In genomic region chr3:16350041-16350952, GRCh38 we compare ENCODE assay signal across 12 cellular contexts.
DNase-seq lines count a peak whose midpoint lies in the region; ATAC-seq and TF ChIP-seq lines count a peak whose summit lies in the region.
"Had no signal": no experiment of that assay in that cellular context is flagged by ENCODE, and none has a peak within 500 bp of the region (broad histone marks: within the 10 kb centered on the region; RNA-seq: fewer than 3 reads in every experiment).

No MANE protein-coding gene starts in this region.

- H3K36me3 ChIP-seq in BE2C (no peaks in the 10 kb centered on the region), psoas muscle (ENCODE audit: insufficient read depth in 1 of 2, low read depth in 1 of 2) (peaks cover under 1 to 4% of the 10 kb centered on the region in 2 donors)

- intact Hi-C loops in activated CD8-positive, alpha-beta T cell treated with anti-CD3 and anti-CD28 coated beads for 36 hours (cut with micrococcal nuclease): no loop called here
- intact Hi-C loops in psoas muscle (cut with DNase I): no loop called here

- H3K4me3 ChIP-seq in BE2C (ENCODE audit: low read depth, low read length) (no peak overlapping the region), psoas muscle (no peak overlapping the region)
- H3K4me3 ChIP-seq: GM23338 had no signal

- POLR2A ChIA-PET in activated CD8-positive, alpha-beta T cell treated with anti-CD3 and anti-CD28 coated beads for 36 hours (lab: Charles Lee): interaction anchor here (2.1 kb wide), 1 partner anchor 14 kb away, joined by 6 read pairs; no protein-coding TSS in a partner anchor
- POLR2A ChIA-PET in activated CD8-positive, alpha-beta T cell treated with anti-CD3 and anti-CD28 coated beads, Interleukin-2, amount 10 ng/mL, durations not matched to agents 7 days and 5 days (lab: Charles Lee): interaction anchor here (0.7 kb wide), 1 partner anchor 104 kb away, joined by 3 read pairs; no protein-coding TSS in a partner anchor

- H3K4me1 ChIP-seq in BE2C (no peaks in the 10 kb centered on the region), psoas muscle (peaks cover 49% of the 10 kb centered on the region)
- H3K4me1 ChIP-seq: parathyroid adenoma had no signal

- CTCF ChIA-PET in activated CD8-positive, alpha-beta T cell treated with anti-CD3 and anti-CD28 coated beads for 36 hours (lab: Charles Lee): interaction anchor here (1.1 kb wide), 1 partner anchor 31 kb away, joined by 4 read pairs; no protein-coding TSS in a partner anchor
- CTCF ChIA-PET in activated CD8-positive, alpha-beta T cell treated with anti-CD3 and anti-CD28 coated beads, Interleukin-2, amount 10 ng/mL, durations not matched to agents 7 days and 5 days (lab: Charles Lee): no interaction called here

- ATAC-seq in activated CD8-positive, alpha-beta T cell treated with anti-CD3 and anti-CD28 coated beads for 36 hours: no peak
- no peak for ATAC-seq in activated CD8-positive, alpha-beta T cell treated with anti-CD3 and anti-CD28 coated beads, Interleukin-2, amount 10 ng/mL, durations not matched to agents 7 days and 5 days
- no peak for ATAC-seq in psoas muscle
- ATAC-seq: GM23338 had no signal

- H3K27me3 Mint-ChIP-seq in activated CD8-positive, alpha-beta T cell treated with anti-CD3 and anti-CD28 coated beads for 36 hours: no peaks in the 10 kb centered on the region
- no peaks in the 10 kb centered on the region for H3K27me3 Mint-ChIP-seq in activated CD8-positive, alpha-beta T cell treated with anti-CD3 and anti-CD28 coated beads, Interleukin-2, amount 10 ng/mL, durations not matched to agents 7 days and 5 days (ENCODE audit: low read depth)

- no peaks in the 10 kb centered on the region for H3K9me3 Mint-ChIP-seq in activated CD8-positive, alpha-beta T cell treated with anti-CD3 and anti-CD28 coated beads for 36 hours
- no peaks in the 10 kb centered on the region for H3K9me3 Mint-ChIP-seq in activated CD8-positive, alpha-beta T cell treated with anti-CD3 and anti-CD28 coated beads, Interleukin-2, amount 10 ng/mL, durations not matched to agents 7 days and 5 days (ENCODE audit: insufficient read depth)
- H3K9me3 Mint-ChIP-seq: GM23338 had no signal

- peaks cover 76% of the 10 kb centered on the region for H3K36me3 Mint-ChIP-seq in activated CD8-positive, alpha-beta T cell treated with anti-CD3 and anti-CD28 coated beads for 36 hours (ENCODE audit: low read depth)
- H3K36me3 Mint-ChIP-seq in activated CD8-positive, alpha-beta T cell treated with anti-CD3 and anti-CD28 coated beads, Interleukin-2, amount 10 ng/mL, durations not matched to agents 7 days and 5 days (ENCODE audit: low read depth): peaks cover 77% of the 10 kb centered on the region

- DNase-seq in activated CD8-positive, alpha-beta T cell treated with anti-CD3 and anti-CD28 coated beads for 36 hours: no peak
- no peak for DNase-seq in activated CD8-positive, alpha-beta T cell treated with anti-CD3 and anti-CD28 coated beads, Interleukin-2, amount 10 ng/mL, durations not matched to agents 7 days and 5 days
- peak; percentile 73 for DNase-seq in NCI-H69 (lab: John Stamatoyannopoulos, UW)
- peak; percentile 90 for DNase-seq in dedifferentiated amniotic fluid mesenchymal stem cell (ENCODE audit: extremely low spot score)
- DNase-seq in renal cortical epithelial cell (ENCODE audit: low read depth): peak; percentile 12
- no peak for DNase-seq in BE2C
- no peak for DNase-seq in psoas muscle
- DNase-seq in effector CD4-positive, alpha-beta T cell: no peak
- DNase-seq: activated CD8-positive, alpha-beta memory T cell treated with anti-CD3 and anti-CD28 coated beads, Interleukin-2, amount 50 U/mL, for 48 hours had no signal

- no peak overlapping the region for H3K4me3 Mint-ChIP-seq in activated CD8-positive, alpha-beta T cell treated with anti-CD3 and anti-CD28 coated beads for 36 hours
- H3K4me3 Mint-ChIP-seq in activated CD8-positive, alpha-beta T cell treated with anti-CD3 and anti-CD28 coated beads, Interleukin-2, amount 10 ng/mL, durations not matched to agents 7 days and 5 days: no peak overlapping the region
- H3K4me3 Mint-ChIP-seq: GM23338 had no signal

- H3K27ac ChIP-seq in psoas muscle: no peak overlapping the region
- H3K27ac ChIP-seq: C4-2B, parathyroid adenoma had no signal

- peaks cover 33% of the 10 kb centered on the region for H3K4me1 Mint-ChIP-seq in activated CD8-positive, alpha-beta T cell treated with anti-CD3 and anti-CD28 coated beads for 36 hours (ENCODE audit: low read depth)
- H3K4me1 Mint-ChIP-seq in activated CD8-positive, alpha-beta T cell treated with anti-CD3 and anti-CD28 coated beads, Interleukin-2, amount 10 ng/mL, durations not matched to agents 7 days and 5 days (ENCODE audit: low read depth): peaks cover 9% of the 10 kb centered on the region

- 53 to 68% (median 53%) methylated on average over 4 of the region's 4 CpGs for WGBS in psoas muscle, 3 donors

- H3K9me3 ChIP-seq in BE2C (no peaks in the 10 kb centered on the region), psoas muscle (no peaks in the 10 kb centered on the region)

- H3K27ac Mint-ChIP-seq in activated CD8-positive, alpha-beta T cell treated with anti-CD3 and anti-CD28 coated beads for 36 hours: peak overlapping the region; percentile 60
- no peak overlapping the region for H3K27ac Mint-ChIP-seq in activated CD8-positive, alpha-beta T cell treated with anti-CD3 and anti-CD28 coated beads, Interleukin-2, amount 10 ng/mL, durations not matched to agents 7 days and 5 days
- H3K27ac Mint-ChIP-seq: GM23338 had no signal

- no peak for TF ChIP-seq CTCF in activated CD8-positive, alpha-beta T cell treated with anti-CD3 and anti-CD28 coated beads for 36 hours (IDR thresholded peaks at IDR 0.05)
- TF ChIP-seq CTCF in BE2C (IDR thresholded peaks at IDR 0.05; ENCODE audit: low read depth, low read length) (no peak), psoas muscle (IDR thresholded peaks at IDR 0.05) (no peak)

- H3K27me3 ChIP-seq in BE2C (no peaks in the 10 kb centered on the region), psoas muscle (ENCODE audit: insufficient read depth in 3 of 3, low read length in 2 of 3) (no peaks in the 10 kb centered on the region)

Comparison
In these comparisons a context has a peak if more than half of its experiments do, and no peak if none do; other contexts are left out.
1. DNase-seq: peak in NCI-H69 (single experiment), dedifferentiated amniotic fluid mesenchymal stem cell (single experiment) and renal cortical epithelial cell (single experiment); none in activated CD8-positive, alpha-beta T cell treated with anti-CD3 and anti-CD28 coated beads for 36 hours (single experiment), activated CD8-positive, alpha-beta T cell treated with anti-CD3 and anti-CD28 coated beads, Interleukin-2, amount 10 ng/mL, durations not matched to agents 7 days and 5 days (single experiment), BE2C (single experiment), psoas muscle (0 of 2) and effector CD4-positive, alpha-beta T cell (single experiment).